ENCODE assay signal across 1 cellular context in genomic region chr7:77944183-77945182, GRCh38.
TF ChIP-seq lines count a peak whose summit lies in the region.

No MANE protein-coding gene starts in this region.

TF ChIP-seq in K562, 482 proteins besides CTCF, POLR2A, EP300 and RAD21 (continued from another document and continues in another):
- TF ChIP-seq RBM34 (IDR thresholded peaks at IDR 0.05; ENCODE audit: borderline replicate concordance, insufficient read depth, low read length) (no peak), TOE1 (IDR thresholded peaks at IDR 0.05; ENCODE audit: borderline replicate concordance) (no peak), TOE1 (CRISPR knock-in tag; IDR thresholded peaks at IDR 0.05; ENCODE audit: borderline replicate concordance, low read depth) (no peak), ELK1 (CRISPR knock-in tag; IDR thresholded peaks at IDR 0.05) (no peak), RBM14 (IDR thresholded peaks at IDR 0.05; ENCODE audit: borderline replicate concordance, insufficient read depth, low read depth, low read length) (no peak), PPARD (CRISPR knock-in tag; IDR thresholded peaks at IDR 0.05) (no peak), CBFB (CRISPR knock-in tag; IDR thresholded peaks at IDR 0.05) (no peak), ZNF12 (CRISPR knock-in tag; IDR thresholded peaks at IDR 0.05) (no peak), KLF10 (CRISPR knock-in tag; IDR thresholded peaks at IDR 0.05) (no peak), BRCA1 (IDR thresholded peaks at IDR 0.05) (no peak), BRCA1 (CRISPR knock-in tag; IDR thresholded peaks at IDR 0.05) (no peak), ZNF134 (CRISPR knock-in tag; conservative IDR thresholded peaks at IDR 0.05) (no peak), MAX (CRISPR knock-in tag; IDR thresholded peaks at IDR 0.05) (no peak), SRSF7 (optimal IDR thresholded peaks at IDR 0.05; ENCODE audit: low read depth, low read length) (no peak), POLR2G (IDR thresholded peaks at IDR 0.05; ENCODE audit: low read depth, low read length) (no peak), IRF1 (CRISPR knock-in tag; IDR thresholded peaks at IDR 0.05; ENCODE audit: borderline replicate concordance) (no peak), NUFIP1 (IDR thresholded peaks at IDR 0.05; ENCODE audit: partially characterized antibody) (no peak), JUNB (CRISPR knock-in tag; conservative IDR thresholded peaks at IDR 0.05) (no peak), IRF2 (CRISPR knock-in tag; IDR thresholded peaks at IDR 0.05) (no peak), HBP1 (CRISPR knock-in tag; IDR thresholded peaks at IDR 0.05) (no peak), ZNF79 (CRISPR knock-in tag; IDR thresholded peaks at IDR 0.05; ENCODE audit: low read depth) (no peak), ZNF318 (IDR thresholded peaks at IDR 0.05; ENCODE audit: borderline replicate concordance in 1 of 2, low read depth in 1 of 2) (no peak), EWSR1 (IDR thresholded peaks at IDR 0.05; ENCODE audit: borderline replicate concordance, low read depth, partially characterized antibody) (no peak), ZNF354B (CRISPR knock-in tag; IDR thresholded peaks at IDR 0.05) (no peak), MYNN (IDR thresholded peaks at IDR 0.05) (no peak), MYNN (CRISPR knock-in tag; IDR thresholded peaks at IDR 0.05) (no peak), VEZF1 (CRISPR knock-in tag; IDR thresholded peaks at IDR 0.05) (no peak; the same call in 1 of the 2 replicates), RBM22 (IDR thresholded peaks at IDR 0.05; ENCODE audit: low read depth, low read length, poor library complexity, severe bottlenecking) (no peak), ZNF830 (CRISPR knock-in tag; IDR thresholded peaks at IDR 0.05) (no peak), ATF7 (IDR thresholded peaks at IDR 0.05) (no peak), GMEB1 (CRISPR knock-in tag; IDR thresholded peaks at IDR 0.05) (no peak), NFE2L1 (tag; IDR thresholded peaks at IDR 0.05; ENCODE audit: borderline replicate concordance, low read depth) (no peak), ZNF24 (IDR thresholded peaks at IDR 0.05) (no peak), KAT2B (IDR thresholded peaks at IDR 0.05; ENCODE audit: low read depth, low read length) (no peak), CCNT2 (IDR thresholded peaks at IDR 0.05; ENCODE audit: borderline replicate concordance, extremely low read depth, insufficient read length, low read depth, low read length) (no peak), ELF4 (CRISPR knock-in tag; IDR thresholded peaks at IDR 0.05) (no peak), FOXK1 (CRISPR knock-in tag; IDR thresholded peaks at IDR 0.05; ENCODE audit: borderline replicate concordance) (no peak), ZNF239 (CRISPR knock-in tag; IDR thresholded peaks at IDR 0.05) (no peak), NFIC (IDR thresholded peaks at IDR 0.05) (peak; percentile 41; the same call in 1 of the 2 replicates), HDAC8 (tag; IDR thresholded peaks at IDR 0.05) (no peak), GABPB1 (CRISPR knock-in tag; IDR thresholded peaks at IDR 0.05) (no peak), CHD2 (IDR thresholded peaks at IDR 0.05; ENCODE audit: low read depth, low read length) (no peak), YY1 (IDR thresholded peaks at IDR 0.05; ENCODE audit: borderline replicate concordance in 1 of 3, control insufficient read depth in 1 of 3, extremely low read depth in 1 of 3, insufficient read depth in 3 of 3, insufficient read length in 1 of 3, insufficient replicate concordance in 2 of 3, low read depth in 1 of 3, low read length in 2 of 3) (no peak), NFYB (IDR thresholded peaks at IDR 0.05; ENCODE audit: extremely low read depth, insufficient read length) (no peak), FIP1L1 (IDR thresholded peaks at IDR 0.05; ENCODE audit: low read depth, low read length, poor library complexity, severe bottlenecking) (no peak), DPF2 (IDR thresholded peaks at IDR 0.05) (peak; percentile 93), NFIX (CRISPR knock-in tag; IDR thresholded peaks at IDR 0.05; ENCODE audit: low read depth) (no peak), CBFA2T3 (IDR thresholded peaks at IDR 0.05) (peak; percentile 88), RFX1 (IDR thresholded peaks at IDR 0.05) (no peak), CAMTA2 (CRISPR knock-in tag; conservative IDR thresholded peaks at IDR 0.05) (no peak), CBX2 (IDR thresholded peaks at IDR 0.05; ENCODE audit: insufficient read depth, low read length, poor library complexity, severe bottlenecking) (no peak), ZKSCAN1 (IDR thresholded peaks at IDR 0.05; ENCODE audit: low read depth, low read length) (no peak), ZNF764 (CRISPR knock-in tag; IDR thresholded peaks at IDR 0.05; ENCODE audit: low read depth) (no peak), RB1 (IDR thresholded peaks at IDR 0.05; ENCODE audit: low read depth) (no peak), ZNF146 (CRISPR knock-in tag; IDR thresholded peaks at IDR 0.05; ENCODE audit: unreplicated experiment) (no peak), PYGO2 (tag; IDR thresholded peaks at IDR 0.05) (no peak), HCFC1 (IDR thresholded peaks at IDR 0.05; ENCODE audit: low read depth, low read length) (no peak), ZZZ3 (IDR thresholded peaks at IDR 0.05) (no peak), ZNF586 (CRISPR knock-in tag; conservative IDR thresholded peaks at IDR 0.05) (no peak), ZKSCAN8 (CRISPR knock-in tag; IDR thresholded peaks at IDR 0.05) (no peak), MITF (IDR thresholded peaks at IDR 0.05) (no peak), MEIS2 (IDR thresholded peaks at IDR 0.05; ENCODE audit: partially characterized antibody) (no peak), SMAD2 (IDR thresholded peaks at IDR 0.05; ENCODE audit: low read depth, low read length) (no peak), PCBP1 (IDR thresholded peaks at IDR 0.05; ENCODE audit: low read depth, low read length, poor library complexity, severe bottlenecking) (no peak), TRIM24 (IDR thresholded peaks at IDR 0.05) (peak; percentile 50 to 61; a peak in 2 of 4 replicates)
